28 cellular contexts compared by ENCODE assay signal in the genomic region with DNA sequence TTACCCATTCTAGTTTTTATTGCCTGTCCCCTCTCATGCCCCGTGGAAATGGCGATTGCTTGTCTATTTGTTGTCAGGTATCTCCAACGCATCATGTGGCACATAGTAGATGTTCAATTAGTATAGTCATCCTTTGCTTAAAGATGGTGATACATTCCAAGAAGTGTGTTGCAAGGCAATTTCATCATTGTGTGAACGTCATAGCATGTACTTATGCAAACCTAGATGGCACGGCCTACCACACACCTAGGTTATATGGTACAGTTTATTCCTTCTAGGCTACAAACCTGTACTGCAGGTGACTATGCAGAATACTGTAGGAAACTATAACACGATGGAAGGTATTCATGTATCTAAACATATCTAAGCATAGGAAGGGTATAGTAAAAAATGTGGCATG.
A peak's percentile ranks its signal among the peaks of the same experiment; 100 is the strongest.
DNase-seq lines count a peak whose midpoint lies in the region; ATAC-seq, FAIRE-seq and TF ChIP-seq lines count a peak whose summit lies in the region.
"Had no signal": no experiment of that assay in that cellular context is flagged by ENCODE, and none has a peak within 500 bp of the region (broad histone marks: within the 10 kb centered on the region; RNA-seq: fewer than 3 reads in every experiment).

No MANE protein-coding gene starts in this region.

- TF ChIP-seq RAD21 in K562 (CRISPR knock-in tag; conservative IDR thresholded peaks at IDR 0.05 in 1 of 2, IDR thresholded peaks at IDR 0.05 in 1 of 2) = no peak

- no peaks in the 10 kb centered on the region for H4K20me1 ChIP-seq in K562 (replicated peaks; ENCODE audit: control insufficient read depth, insufficient read depth, low read length)
- H4K20me1 ChIP-seq: BLaER1 had no signal

- peaks cover 16% of the 10 kb centered on the region for H3K4me1 Mint-ChIP-seq in MCF 10A (ENCODE audit: insufficient read depth, unreplicated experiment)

- H3K4me1 ChIP-seq in breast epithelium = no peaks in the 10 kb centered on the region
- peaks cover 0 to 2% of the 10 kb centered on the region in 2 experiments; a peak in 2 of 5 replicates for H3K4me1 ChIP-seq in K562 (replicated peaks in 1 of 2; ENCODE audit: control insufficient read depth in 2 of 2, insufficient read depth in 2 of 2, low read length in 2 of 2)
- H3K4me1 ChIP-seq: BE2C, BLaER1 had no signal

- CTCF ChIA-PET in MCF 10A (lab: Yijun Ruan, JAX) (no interaction called here), K562 (lab: Yijun Ruan, JAX; ENCODE audit: low intra/inter-chr PET ratio) (no interaction called here)

- H3K36me3 Mint-ChIP-seq in MCF 10A (ENCODE audit: insufficient read depth, unreplicated experiment) = no peaks in the 10 kb centered on the region
- H3K36me3 Mint-ChIP-seq: CD4-positive, alpha-beta memory T cell; CD4-positive, CD25-positive, alpha-beta regulatory T cell had no signal

- FAIRE-seq in K562 (lab: Jason Lieb, UNC) (no peak), urothelium cell line (lab: Jason Lieb, UNC) (peak; percentile 52)
- FAIRE-seq: A549, GM12878, GM12892, GM18507 had no signal

- no peak overlapping the region for H3K4me3 Mint-ChIP-seq in MCF 10A (ENCODE audit: unreplicated experiment)
- H3K4me3 Mint-ChIP-seq: CD14-positive monocyte; CD4-positive, alpha-beta memory T cell; CD4-positive, CD25-positive, alpha-beta regulatory T cell; CD8-positive, alpha-beta memory T cell had no signal

- peaks cover 8% of the 10 kb centered on the region for H3K9me3 Mint-ChIP-seq in MCF 10A (ENCODE audit: unreplicated experiment)

- BruUV-seq in MCF 10A (replicated peaks; lab: Mats Ljungman, UMichigan) (no TSS peak), K562 (replicated peaks; lab: Mats Ljungman, UMichigan) (no TSS peak)

- no peak for TF ChIP-seq EP300 in K562 (IDR thresholded peaks at IDR 0.05; ENCODE audit: low read length)

- H3K27me3 ChIP-seq in breast epithelium (peaks cover 0 to 3% of the 10 kb centered on the region in 2 donors), K562 (ENCODE audit: control insufficient read depth in 2 of 2, insufficient read depth in 2 of 2, low read length in 2 of 2) (no peaks in the 10 kb centered on the region)
- H3K27me3 ChIP-seq: BLaER1 had no signal

- POLR2A ChIA-PET in MCF 10A (lab: Yijun Ruan, JAX) (no interaction called here), K562 (lab: Yijun Ruan, JAX) (no interaction called here)

- H3K4me2 ChIP-seq in K562 (ENCODE audit: insufficient read depth, low read length) = no peak overlapping the region
- H3K4me2 ChIP-seq: A549, BLaER1 had no signal

- no peak overlapping the region for H3K27ac Mint-ChIP-seq in MCF 10A (ENCODE audit: low read depth, unreplicated experiment)
- H3K27ac Mint-ChIP-seq: CD4-positive, alpha-beta memory T cell; CD4-positive, CD25-positive, alpha-beta regulatory T cell; CD8-positive, alpha-beta memory T cell had no signal

- H3K27me3 Mint-ChIP-seq in MCF 10A (ENCODE audit: insufficient read depth, unreplicated experiment) = no peaks in the 10 kb centered on the region

- no peak overlapping the region for H3K4me3 ChIP-seq in breast epithelium
- H3K4me3 ChIP-seq in K562 = no peak overlapping the region
- H3K4me3 ChIP-seq: A549, BLaER1, GM12878 had no signal

- TF ChIP-seq CTCF in MCF 10A (IDR thresholded peaks at IDR 0.05; ENCODE audit: unreplicated experiment) (no peak), breast epithelium (IDR thresholded peaks at IDR 0.05) (no peak), K562 (IDR thresholded peaks at IDR 0.05 in 2 of 3, conservative IDR thresholded peaks at IDR 0.05 in 1 of 3; ENCODE audit: insufficient read depth in 2 of 3, low read depth in 1 of 3, low read length in 3 of 3) (no peak)

- peaks cover 10 to 24% of the 10 kb centered on the region in 2 donors for H3K9me3 ChIP-seq in breast epithelium
- no peaks in the 10 kb centered on the region; the same call in 1 of the 2 replicates for H3K9me3 ChIP-seq in K562 (replicated peaks; ENCODE audit: control insufficient read depth, insufficient read depth, low read depth, low read length)

- ATAC-seq in K562 (no peak), esophagus mucosa (peak; percentile 59), left lobe of liver (no peak)
- ATAC-seq: A549, GM12878 had no signal

- no peak overlapping the region for H2AFZ ChIP-seq in K562 (ENCODE audit: low read depth, low read length)

- intact Hi-C loops in MCF 10A (cut with micrococcal nuclease) = no loop called here
- intact Hi-C loops in breast epithelium (cut with DNase I; ENCODE audit: low total_unique reads) = no loop called here
- intact Hi-C loops in K562 (cut with micrococcal nuclease) = no loop called here

- H3K79me2 ChIP-seq in K562 (ENCODE audit: control insufficient read depth, insufficient read depth, low read length) = no peaks in the 10 kb centered on the region

- H3K36me3 ChIP-seq in breast epithelium (no peaks in the 10 kb centered on the region), K562 (ENCODE audit: control insufficient read depth, insufficient read depth, low read length) (no peaks in the 10 kb centered on the region)
- H3K36me3 ChIP-seq: BE2C, BLaER1 had no signal

- DNase-seq in MCF 10A (ENCODE audit: unreplicated experiment) (peak; percentile 54), breast epithelium (ENCODE audit: low spot score in 2 of 2) (no peak), K562 (ENCODE audit: extremely low read depth in 1 of 4, low spot score in 3 of 4) (no peak), urothelium cell line (ENCODE audit: low spot score) (no peak), left lobe of liver (ENCODE audit: low spot score) (no peak), kidney glomerular epithelial cell (lab: John Stamatoyannopoulos, UW) (no peak), AG08395 (ENCODE audit: low spot score) (no peak)
- DNase-seq: BE2C; C1 segment of cervical spinal cord; CD4-positive, alpha-beta memory T cell; CD4-positive, CD25-positive, alpha-beta regulatory T cell; CD8-positive, alpha-beta memory T cell; COR-L47; DMS 273 treated with DMSO at 0.1 percent for 48 hours; DMS153; DMS53; DMS79; DND-41; EL; GDM1 had no signal

- in situ Hi-C loops in K562 (cut with MboI) = loop anchor here (25.0 kb wide), 1 partner anchor 478 kb away; no protein-coding TSS in a partner anchor

- no peak overlapping the region for H3K9ac ChIP-seq in K562 (ENCODE audit: insufficient read depth in 1 of 2, low read depth in 2 of 2, low read length in 2 of 2)
- H3K9ac ChIP-seq: BLaER1 had no signal

- no peak overlapping the region for H3K27ac ChIP-seq in breast epithelium
- H3K27ac ChIP-seq in K562 (ENCODE audit: extremely low read depth, low read depth, low read length) = no peak overlapping the region
- H3K27ac ChIP-seq: 22Rv1, A549, BLaER1 had no signal

- H3K9me1 ChIP-seq in K562 (ENCODE audit: control insufficient read depth, insufficient read depth, low read length) = no peaks in the 10 kb centered on the region

- WGBS in K562 (ENCODE audit: insufficient coverage, low coverage, missing lambda C conversion rate) = 2% methylated on average over 6 of the region's 6 CpGs

- TF ChIP-seq POLR2A in breast epithelium (IDR thresholded peaks at IDR 0.05) (no peak), K562 (conservative IDR thresholded peaks at IDR 0.05) (no peak)

TF ChIP-seq in K562, 482 proteins besides CTCF, POLR2A, EP300 and RAD21 (continues in another document):
- TF ChIP-seq, protein P1, sequence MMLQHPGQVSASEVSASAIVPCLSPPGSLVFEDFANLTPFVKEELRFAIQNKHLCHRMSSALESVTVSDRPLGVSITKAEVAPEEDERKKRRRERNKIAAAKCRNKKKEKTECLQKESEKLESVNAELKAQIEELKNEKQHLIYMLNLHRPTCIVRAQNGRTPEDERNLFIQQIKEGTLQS (IDR thresholded peaks at IDR 0.05) = peak; percentile 45
- TF ChIP-seq, protein P1 (CRISPR knock-in tag; conservative IDR thresholded peaks at IDR 0.05) = no peak
- TF ChIP-seq ZNF57 (CRISPR knock-in tag; IDR thresholded peaks at IDR 0.05) (no peak), POLR3G (IDR thresholded peaks at IDR 0.05; ENCODE audit: extremely low read depth, insufficient read length, insufficient replicate concordance) (no peak), NCOA1 (IDR thresholded peaks at IDR 0.05; ENCODE audit: low read depth) (no peak), CBX1 (IDR thresholded peaks at IDR 0.05; ENCODE audit: low read depth) (no peak), ZNF347 (CRISPR knock-in tag; IDR thresholded peaks at IDR 0.05; ENCODE audit: low read depth) (no peak), DMBX1 (CRISPR knock-in tag; IDR thresholded peaks at IDR 0.05; ENCODE audit: borderline replicate concordance) (no peak)
- TF ChIP-seq, protein P2, sequence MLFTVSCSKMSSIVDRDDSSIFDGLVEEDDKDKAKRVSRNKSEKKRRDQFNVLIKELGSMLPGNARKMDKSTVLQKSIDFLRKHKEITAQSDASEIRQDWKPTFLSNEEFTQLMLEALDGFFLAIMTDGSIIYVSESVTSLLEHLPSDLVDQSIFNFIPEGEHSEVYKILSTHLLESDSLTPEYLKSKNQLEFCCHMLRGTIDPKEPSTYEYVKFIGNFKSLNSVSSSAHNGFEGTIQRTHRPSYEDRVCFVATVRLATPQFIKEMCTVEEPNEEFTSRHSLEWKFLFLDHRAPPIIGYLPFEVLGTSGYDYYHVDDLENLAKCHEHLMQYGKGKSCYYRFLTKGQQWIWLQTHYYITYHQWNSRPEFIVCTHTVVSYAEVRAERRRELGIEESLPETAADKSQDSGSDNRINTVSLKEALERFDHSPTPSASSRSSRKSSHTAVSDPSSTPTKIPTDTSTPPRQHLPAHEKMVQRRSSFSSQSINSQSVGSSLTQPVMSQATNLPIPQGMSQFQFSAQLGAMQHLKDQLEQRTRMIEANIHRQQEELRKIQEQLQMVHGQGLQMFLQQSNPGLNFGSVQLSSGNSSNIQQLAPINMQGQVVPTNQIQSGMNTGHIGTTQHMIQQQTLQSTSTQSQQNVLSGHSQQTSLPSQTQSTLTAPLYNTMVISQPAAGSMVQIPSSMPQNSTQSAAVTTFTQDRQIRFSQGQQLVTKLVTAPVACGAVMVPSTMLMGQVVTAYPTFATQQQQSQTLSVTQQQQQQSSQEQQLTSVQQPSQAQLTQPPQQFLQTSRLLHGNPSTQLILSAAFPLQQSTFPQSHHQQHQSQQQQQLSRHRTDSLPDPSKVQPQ (CRISPR knock-in tag; IDR thresholded peaks at IDR 0.05; ENCODE audit: borderline replicate concordance) = no peak
- TF ChIP-seq, protein P3, sequence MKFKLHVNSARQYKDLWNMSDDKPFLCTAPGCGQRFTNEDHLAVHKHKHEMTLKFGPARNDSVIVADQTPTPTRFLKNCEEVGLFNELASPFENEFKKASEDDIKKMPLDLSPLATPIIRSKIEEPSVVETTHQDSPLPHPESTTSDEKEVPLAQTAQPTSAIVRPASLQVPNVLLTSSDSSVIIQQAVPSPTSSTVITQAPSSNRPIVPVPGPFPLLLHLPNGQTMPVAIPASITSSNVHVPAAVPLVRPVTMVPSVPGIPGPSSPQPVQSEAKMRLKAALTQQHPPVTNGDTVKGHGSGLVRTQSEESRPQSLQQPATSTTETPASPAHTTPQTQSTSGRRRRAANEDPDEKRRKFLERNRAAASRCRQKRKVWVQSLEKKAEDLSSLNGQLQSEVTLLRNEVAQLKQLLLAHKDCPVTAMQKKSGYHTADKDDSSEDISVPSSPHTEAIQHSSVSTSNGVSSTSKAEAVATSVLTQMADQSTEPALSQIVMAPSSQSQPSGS (CRISPR knock-in tag; IDR thresholded peaks at IDR 0.05) = no peak
